ENCODE assay signal across 1 cellular context in genomic region chr1:8342325-8342724, GRCh38.
A peak's percentile ranks its signal among the peaks of the same experiment; 100 is the strongest.
TF ChIP-seq lines count a peak whose summit lies in the region.

No MANE protein-coding gene starts in this region.

TF ChIP-seq in HepG2, 621 proteins besides CTCF, POLR2A, EP300 and RAD21:
- no peak for TF ChIP-seq ZNF678 (CRISPR knock-in tag; IDR thresholded peaks at IDR 0.05)
- TF ChIP-seq JUN (CRISPR knock-in tag; IDR thresholded peaks at IDR 0.05) = no peak
- no peak for TF ChIP-seq EHMT2 (IDR thresholded peaks at IDR 0.05; ENCODE audit: borderline replicate concordance, low read depth, low read length)
- no peak for TF ChIP-seq ATRX (CRISPR knock-in tag; IDR thresholded peaks at IDR 0.05; ENCODE audit: borderline replicate concordance)
- peak; percentile 33; the same call in 1 of the 2 replicates for TF ChIP-seq HOXA3 (CRISPR knock-in tag; IDR thresholded peaks at IDR 0.05)
- no peak for TF ChIP-seq ZNF772 (CRISPR knock-in tag; IDR thresholded peaks at IDR 0.05)
- peak; percentile 90 for TF ChIP-seq TEAD3 (CRISPR knock-in tag; optimal IDR thresholded peaks at IDR 0.05; ENCODE audit: borderline replicate concordance)
- TF ChIP-seq ZNF224 (CRISPR knock-in tag; IDR thresholded peaks at IDR 0.05) = no peak
- no peak for TF ChIP-seq MTA1 (CRISPR knock-in tag; IDR thresholded peaks at IDR 0.05; ENCODE audit: borderline replicate concordance)
- peak; percentile 49 for TF ChIP-seq SMC3 (IDR thresholded peaks at IDR 0.05; ENCODE audit: low read length)
- no peak for TF ChIP-seq SP140L (CRISPR knock-in tag; IDR thresholded peaks at IDR 0.05; ENCODE audit: borderline replicate concordance)
- no peak for TF ChIP-seq FOXO4 (CRISPR knock-in tag; conservative IDR thresholded peaks at IDR 0.05)
- no peak for TF ChIP-seq USF2 (IDR thresholded peaks at IDR 0.05; ENCODE audit: low read depth, low read length)
- TF ChIP-seq USF2 (CRISPR knock-in tag; IDR thresholded peaks at IDR 0.05; ENCODE audit: borderline replicate concordance) = peak; percentile 61; the same call in 1 of the 2 replicates
- TF ChIP-seq SRF (IDR thresholded peaks at IDR 0.05; ENCODE audit: low read depth, low read length) = peak; percentile 95
- peak; percentile 65; the same call in 1 of the 2 replicates for TF ChIP-seq TFDP1 (CRISPR knock-in tag; IDR thresholded peaks at IDR 0.05; ENCODE audit: borderline replicate concordance)
- no peak for TF ChIP-seq ZSCAN5A (CRISPR knock-in tag; IDR thresholded peaks at IDR 0.05; ENCODE audit: borderline replicate concordance)
- TF ChIP-seq MED8 (CRISPR knock-in tag; IDR thresholded peaks at IDR 0.05; ENCODE audit: insufficient replicate concordance) = no peak
- peak; percentile 79 for TF ChIP-seq STAG1 (CRISPR knock-in tag; IDR thresholded peaks at IDR 0.05)
- no peak for TF ChIP-seq ZNF749 (CRISPR knock-in tag; IDR thresholded peaks at IDR 0.05; ENCODE audit: borderline replicate concordance)
- TF ChIP-seq, protein P1, sequence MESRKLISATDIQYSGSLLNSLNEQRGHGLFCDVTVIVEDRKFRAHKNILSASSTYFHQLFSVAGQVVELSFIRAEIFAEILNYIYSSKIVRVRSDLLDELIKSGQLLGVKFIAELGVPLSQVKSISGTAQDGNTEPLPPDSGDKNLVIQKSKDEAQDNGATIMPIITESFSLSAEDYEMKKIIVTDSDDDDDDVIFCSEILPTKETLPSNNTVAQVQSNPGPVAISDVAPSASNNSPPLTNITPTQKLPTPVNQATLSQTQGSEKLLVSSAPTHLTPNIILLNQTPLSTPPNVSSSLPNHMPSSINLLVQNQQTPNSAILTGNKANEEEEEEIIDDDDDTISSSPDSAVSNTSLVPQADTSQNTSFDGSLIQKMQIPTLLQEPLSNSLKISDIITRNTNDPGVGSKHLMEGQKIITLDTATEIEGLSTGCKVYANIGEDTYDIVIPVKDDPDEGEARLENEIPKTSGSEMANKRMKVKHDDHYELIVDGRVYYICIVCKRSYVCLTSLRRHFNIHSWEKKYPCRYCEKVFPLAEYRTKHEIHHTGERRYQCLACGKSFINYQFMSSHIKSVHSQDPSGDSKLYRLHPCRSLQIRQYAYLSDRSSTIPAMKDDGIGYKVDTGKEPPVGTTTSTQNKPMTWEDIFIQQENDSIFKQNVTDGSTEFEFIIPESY (CRISPR knock-in tag; IDR thresholded peaks at IDR 0.05) = peak; percentile 24; the same call in 1 of the 2 replicates
- no peak for TF ChIP-seq CREM (IDR thresholded peaks at IDR 0.05)
- no peak for TF ChIP-seq CREM (CRISPR knock-in tag; IDR thresholded peaks at IDR 0.05)
- peak; percentile 16; the same call in 1 of the 2 replicates for TF ChIP-seq SALL1 (CRISPR knock-in tag; IDR thresholded peaks at IDR 0.05)
- no peak for TF ChIP-seq TARDBP (CRISPR knock-in tag; IDR thresholded peaks at IDR 0.05)
- no peak for TF ChIP-seq MXI1 (IDR thresholded peaks at IDR 0.05; ENCODE audit: borderline replicate concordance, low read depth, low read length)
